ENCODE assay signal across 10 cellular contexts in the genomic region with DNA sequence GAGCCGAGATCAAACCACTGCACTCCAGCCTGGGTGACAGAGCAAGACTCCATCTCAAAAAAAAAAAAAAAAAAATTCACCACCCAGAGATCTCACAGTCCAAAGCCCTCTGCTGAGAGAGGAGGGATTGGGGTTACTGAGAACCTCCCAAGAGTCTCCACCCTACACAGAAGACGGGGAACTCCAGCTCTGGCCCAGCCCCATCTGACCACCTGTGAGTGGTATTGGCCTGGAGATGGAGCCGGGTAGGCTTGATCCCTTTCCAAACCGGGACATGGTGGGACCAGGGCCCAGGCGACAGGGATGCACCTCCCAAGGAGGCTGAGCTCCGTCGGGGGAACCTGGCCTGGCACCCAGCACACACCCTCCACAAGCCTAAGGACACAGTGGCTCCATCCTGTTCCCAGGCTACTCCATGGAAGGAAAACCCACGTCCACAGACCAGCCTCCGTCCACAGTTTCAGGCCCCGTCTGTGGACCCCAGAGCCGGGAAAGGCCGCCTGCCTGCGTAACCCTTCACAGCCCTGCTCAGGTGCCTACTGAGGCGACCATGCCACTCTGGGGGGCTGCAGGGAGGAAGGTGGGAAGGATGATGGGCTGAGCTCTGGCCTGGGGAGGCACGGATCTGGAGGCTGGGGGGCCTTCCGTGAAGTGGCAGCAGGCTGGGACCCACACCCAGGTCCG. TPM values are rescaled to one million over a fixed set of nuclear protein-coding genes. Genes with fewer than 3 reads are reported as not detected.
DNase-seq lines count a peak whose midpoint lies in the region; ATAC-seq, FAIRE-seq and TF ChIP-seq lines count a peak whose summit lies in the region.
"Had no signal": no experiment of that assay in that cellular context is flagged by ENCODE, and none has a peak within 500 bp of the region (broad histone marks: within the 10 kb centered on the region; RNA-seq: fewer than 3 reads in every experiment).

No MANE protein-coding gene starts in this region.

- WGBS in neuronal stem cell (ENCODE audit: extremely low coverage in 2 of 2, insufficient read length in 2 of 2, insufficient replicate concordance in 1 of 2), 2 donors: no CpG with 5 or more reads among the region's 17 CpGs

- DNase-seq in MM.1S (peak; percentile 42), neuronal stem cell (ENCODE audit: low spot score) (no peak), inferior parietal cortex (ENCODE audit: extremely low spot score) (no peak), NCI-H1048 (lab: John Stamatoyannopoulos, UW) (no peak), urothelium cell line (ENCODE audit: low spot score) (no peak)
- no peak for DNase-seq in effector memory CD8-positive, alpha-beta T cell
- DNase-seq: activated gamma-delta T cell had no signal

- no peaks in the 10 kb centered on the region for H3K27me3 ChIP-seq in MM.1S (replicated peaks; ENCODE audit: insufficient read depth, low read length)
- no peaks in the 10 kb centered on the region for H3K27me3 ChIP-seq in neuronal stem cell (ENCODE audit: control insufficient read depth in 3 of 3, insufficient read depth in 3 of 3, low read depth in 1 of 3, low read length in 3 of 3)

- TF ChIP-seq CTCF in C4-2B (conservative IDR thresholded peaks at IDR 0.05) (no peak), MM.1S (IDR thresholded peaks at IDR 0.05; ENCODE audit: low read length) (no peak)

- H3K14ac ChIP-seq in neuronal stem cell (ENCODE audit: low read length): no peak overlapping the region

- H3K79me1 ChIP-seq in neuronal stem cell (ENCODE audit: low read depth, low read length): peaks cover 51% of the 10 kb centered on the region

- H3K27me3 Mint-ChIP-seq in effector memory CD8-positive, alpha-beta T cell: no peaks in the 10 kb centered on the region

- H3K36me3 ChIP-seq in MM.1S (replicated peaks; ENCODE audit: insufficient read depth, low read length) (no peaks in the 10 kb centered on the region), neuronal stem cell (replicated peaks in 1 of 2; ENCODE audit: control insufficient read depth in 2 of 2, insufficient read depth in 2 of 2, low read length in 2 of 2) (peaks cover 2 to 20% of the 10 kb centered on the region in 2 donors)

- peak overlapping the region; percentile 73 for H3K4me2 ChIP-seq in MM.1S (ENCODE audit: low read depth, low read length)
- peak overlapping the region; percentile 75 for H3K4me2 ChIP-seq in neuronal stem cell (ENCODE audit: insufficient read depth, low read length, poor library complexity, severe bottlenecking)

- no peak overlapping the region for H3K18ac ChIP-seq in neuronal stem cell (ENCODE audit: low read length)

- no peak for ATAC-seq in effector memory CD8-positive, alpha-beta T cell (replicated peaks)
- ATAC-seq in GM21381 (IDR thresholded peaks at IDR 0.05; ENCODE audit: unreplicated experiment): no peak
- ATAC-seq: sciatic nerve had no signal

- H3F3A ChIP-seq in MM.1S (ENCODE audit: insufficient read depth, low read length): peaks cover 30% of the 10 kb centered on the region

- H3K4me1 ChIP-seq in MM.1S (ENCODE audit: low read length): peaks cover 45% of the 10 kb centered on the region
- H3K4me1 ChIP-seq in neuronal stem cell (ENCODE audit: control insufficient read depth in 2 of 2, insufficient read depth in 1 of 2, low read depth in 1 of 2, low read length in 2 of 2): peaks cover 24 to 37% of the 10 kb centered on the region in 2 donors

- H2BK12ac ChIP-seq in neuronal stem cell (ENCODE audit: low read length): no peak overlapping the region

- no peak overlapping the region for H2AFZ ChIP-seq in MM.1S (ENCODE audit: low read length)
- no peak overlapping the region for H2AFZ ChIP-seq in neuronal stem cell (ENCODE audit: low read length)

- FAIRE-seq in urothelium cell line (lab: Jason Lieb, UNC): no peak

- H3K9me2 ChIP-seq in MM.1S (replicated peaks; ENCODE audit: insufficient read depth, low read length): no peaks in the 10 kb centered on the region

- H3K9me3 Mint-ChIP-seq in effector memory CD8-positive, alpha-beta T cell: no peaks in the 10 kb centered on the region

- no peak overlapping the region for H2AK5ac ChIP-seq in neuronal stem cell (ENCODE audit: low read depth, low read length)

- no peak overlapping the region for H2BK120ac ChIP-seq in neuronal stem cell (ENCODE audit: low read depth, low read length)

- peak overlapping the region; percentile 17 for H4K8ac ChIP-seq in neuronal stem cell (ENCODE audit: low read depth, low read length)

- H3K9me3 ChIP-seq in MM.1S (replicated peaks; ENCODE audit: insufficient read depth, low read length) (no peaks in the 10 kb centered on the region), neuronal stem cell (replicated peaks in 1 of 2; ENCODE audit: control insufficient read depth in 2 of 2, insufficient read depth in 1 of 2, low read depth in 1 of 2, low read length in 2 of 2) (no peaks in the 10 kb centered on the region)

- H3K9ac ChIP-seq in MM.1S (ENCODE audit: low read length): peak overlapping the region; percentile 92; the same call in 1 of the 2 replicates
- peak overlapping the region; percentile 98 for H3K9ac ChIP-seq in neuronal stem cell (ENCODE audit: low read depth, low read length, poor library complexity)

- H3K4ac ChIP-seq in neuronal stem cell (ENCODE audit: low read length): no peak overlapping the region

- H3K23ac ChIP-seq in neuronal stem cell (ENCODE audit: low read depth, low read length, poor library complexity): peak overlapping the region; percentile 94

- H3K27ac Mint-ChIP-seq in effector memory CD8-positive, alpha-beta T cell: peak overlapping the region; percentile 100

- no peak overlapping the region for H2BK15ac ChIP-seq in neuronal stem cell (ENCODE audit: low read length)

- peak overlapping the region; percentile 93 for H3K27ac ChIP-seq in C4-2B
- no peak overlapping the region; the same call in 1 of the 2 replicates for H3K27ac ChIP-seq in MM.1S (ENCODE audit: low read length)
- H3K27ac ChIP-seq in neuronal stem cell (replicated peaks; ENCODE audit: low read length): no peak overlapping the region

- peak overlapping the region; percentile 92 for H3K4me3 Mint-ChIP-seq in effector memory CD8-positive, alpha-beta T cell

- peaks cover 57% of the 10 kb centered on the region for H3K36me3 Mint-ChIP-seq in effector memory CD8-positive, alpha-beta T cell (ENCODE audit: insufficient read depth)

- peak overlapping the region; percentile 0 for H2BK5ac ChIP-seq in neuronal stem cell (ENCODE audit: low read length)

- H3K4me1 Mint-ChIP-seq in effector memory CD8-positive, alpha-beta T cell (ENCODE audit: low read depth in 2 of 2): peaks cover 32 to 42% of the 10 kb centered on the region in 2 donors

- peaks cover 67% of the 10 kb centered on the region for H3K79me2 ChIP-seq in MM.1S (ENCODE audit: low read length)

- H3K4me3 ChIP-seq in MM.1S (ENCODE audit: low read length): peak overlapping the region; percentile 97
- H3K4me3 ChIP-seq in neuronal stem cell (ENCODE audit: low read length in 2 of 2): peak overlapping the region; percentile 27 to 98

- no peak overlapping the region for H4K91ac ChIP-seq in neuronal stem cell (ENCODE audit: low read depth, low read length, poor library complexity)

- H4K20me1 ChIP-seq in MM.1S (ENCODE audit: insufficient read depth, low read length): peaks cover 25% of the 10 kb centered on the region

RNA-seq across cellular contexts. Expression of a gene that starts 1.8 kb away (rescaled TPM):
- polyA plus RNA-seq in neuronal stem cell (2013, experiment 1 of 2): 113 TPM
- 111 TPM for polyA plus RNA-seq in neuronal stem cell (2013, experiment 2 of 2)

RNA-seq across cellular contexts. Expression of a gene that starts 2.2 kb away (rescaled TPM):
- not detected for polyA plus RNA-seq in neuronal stem cell (2013, experiment 1 of 2)
- polyA plus RNA-seq in neuronal stem cell (2013, experiment 2 of 2): not detected

RNA-seq across cellular contexts. Expression of a gene that starts 7.3 kb away (rescaled TPM):
- polyA plus RNA-seq in neuronal stem cell (2013, experiment 1 of 2): 235 TPM
- polyA plus RNA-seq in neuronal stem cell (2013, experiment 2 of 2): 243 TPM

RNA-seq across cellular contexts. Expression of a gene that starts 18.9 kb away (rescaled TPM):
- polyA plus RNA-seq in neuronal stem cell (2013, experiment 1 of 2): 4.2 TPM
- 3.9 TPM for polyA plus RNA-seq in neuronal stem cell (2013, experiment 2 of 2)

RNA-seq across cellular contexts. Expression of a gene that starts 20.8 kb away (rescaled TPM):
- polyA plus RNA-seq in neuronal stem cell (2013, experiment 1 of 2): 9.4 TPM
- polyA plus RNA-seq in neuronal stem cell (2013, experiment 2 of 2): 8.0 TPM
